ENCODE assay signal across 8 cellular contexts in genomic region chr6:32622545-32623401, GRCh38. TPM values are rescaled to one million over a fixed set of nuclear protein-coding genes. Genes with fewer than 3 reads are reported as not detected.
DNase-seq lines count a peak whose midpoint lies in the region; ATAC-seq and TF ChIP-seq lines count a peak whose summit lies in the region.

No MANE protein-coding gene starts in this region.

- DNase-seq in chondrocyte (ENCODE audit: low spot score) (no peak), mucosa of descending colon (peak in 2 of 3 donors; percentile 50 to 66), middle frontal gyrus (ENCODE audit: extremely low spot score, low spot score) (no peak), cerebellar cortex (ENCODE audit: low spot score) (no peak)

- no peaks in the 10 kb centered on the region for H4K20me1 ChIP-seq in DOHH2 (ENCODE audit: control insufficient read depth, insufficient read depth, low read depth, low read length)

- peaks cover 6% of the 10 kb centered on the region for H3K36me3 Mint-ChIP-seq in T-helper 1 cell treated with Interleukin-12 subunit alpha and Interleukin-12 subunit beta and Interleukin-4 antibody, amounts not matched to agents 30 μg/mL and 1 μg/mL, for 36 hours (ENCODE audit: low read depth)
- peaks cover 1% of the 10 kb centered on the region for H3K36me3 Mint-ChIP-seq in chondrocyte (ENCODE audit: low read depth)

- H3F3A ChIP-seq in DOHH2 (ENCODE audit: control insufficient read depth, insufficient read depth), result peaks cover 13% of the 10 kb centered on the region

- intact Hi-C loops in mucosa of descending colon (cut with DNase I, micrococcal nuclease), result no loop called here

- peak overlapping the region; percentile 96 for H3K27ac Mint-ChIP-seq in T-helper 1 cell treated with Interleukin-12 subunit alpha and Interleukin-12 subunit beta and Interleukin-4 antibody, amounts not matched to agents 30 μg/mL and 1 μg/mL, for 36 hours
- no peak overlapping the region for H3K27ac Mint-ChIP-seq in chondrocyte (ENCODE audit: unreplicated experiment)

- peaks cover 14% of the 10 kb centered on the region for H3K9me3 Mint-ChIP-seq in T-helper 1 cell treated with Interleukin-12 subunit alpha and Interleukin-12 subunit beta and Interleukin-4 antibody, amounts not matched to agents 30 μg/mL and 1 μg/mL, for 36 hours
- peaks cover 5% of the 10 kb centered on the region for H3K9me3 Mint-ChIP-seq in chondrocyte (ENCODE audit: low read depth)

- H3K79me2 ChIP-seq in DOHH2 (ENCODE audit: control insufficient read depth, low read length), result no peaks in the 10 kb centered on the region

- ATAC-seq in GM19463 (IDR thresholded peaks at IDR 0.05; ENCODE audit: unreplicated experiment), result peak; percentile 74
- peak; percentile 69 for ATAC-seq in HG03442 (IDR thresholded peaks at IDR 0.05; ENCODE audit: unreplicated experiment)
- ATAC-seq in mucosa of descending colon, result peak; percentile 91

- peak overlapping the region; percentile 89 for H3K4me2 ChIP-seq in DOHH2 (ENCODE audit: low read length)

- H3K27me3 ChIP-seq in DOHH2 (ENCODE audit: control insufficient read depth, low read length), result no peaks in the 10 kb centered on the region

- H3K4me3 Mint-ChIP-seq in T-helper 1 cell treated with Interleukin-12 subunit alpha and Interleukin-12 subunit beta and Interleukin-4 antibody, amounts not matched to agents 30 μg/mL and 1 μg/mL, for 36 hours, result peak overlapping the region; percentile 49
- H3K4me3 Mint-ChIP-seq in chondrocyte (ENCODE audit: unreplicated experiment), result no peak overlapping the region

- peaks cover 41% of the 10 kb centered on the region for H3K4me1 Mint-ChIP-seq in T-helper 1 cell treated with Interleukin-12 subunit alpha and Interleukin-12 subunit beta and Interleukin-4 antibody, amounts not matched to agents 30 μg/mL and 1 μg/mL, for 36 hours (ENCODE audit: low read depth)
- H3K4me1 Mint-ChIP-seq in chondrocyte (ENCODE audit: low read depth), result no peaks in the 10 kb centered on the region

- no peaks in the 10 kb centered on the region for H3K27me3 Mint-ChIP-seq in T-helper 1 cell treated with Interleukin-12 subunit alpha and Interleukin-12 subunit beta and Interleukin-4 antibody, amounts not matched to agents 30 μg/mL and 1 μg/mL, for 36 hours (ENCODE audit: low read depth)
- peaks cover 3% of the 10 kb centered on the region for H3K27me3 Mint-ChIP-seq in chondrocyte (ENCODE audit: low read depth)

- H3K4me3 ChIP-seq in DOHH2 (ENCODE audit: low read length) (peak overlapping the region; percentile 68), mucosa of descending colon (no peak overlapping the region)

- H3K9me2 ChIP-seq in DOHH2 (replicated peaks; ENCODE audit: control insufficient read depth, low read length), result no peaks in the 10 kb centered on the region

- no peaks in the 10 kb centered on the region; the same call in 1 of the 2 replicates for H3K9me3 ChIP-seq in DOHH2 (ENCODE audit: control insufficient read depth, insufficient read depth, low read length)
- no peaks in the 10 kb centered on the region for H3K9me3 ChIP-seq in mucosa of descending colon

- H3K36me3 ChIP-seq in DOHH2 (ENCODE audit: control insufficient read depth, low read length) (no peaks in the 10 kb centered on the region), mucosa of descending colon (ENCODE audit: low read depth) (no peaks in the 10 kb centered on the region)

- peak; percentile 88 for TF ChIP-seq CTCF in DOHH2 (IDR thresholded peaks at IDR 0.05; ENCODE audit: low read depth, low read length, poor library complexity, severe bottlenecking)
- TF ChIP-seq CTCF in chondrocyte (IDR thresholded peaks at IDR 0.05), result peak; percentile 70
- peak; percentile 31 for TF ChIP-seq CTCF in mucosa of descending colon (IDR thresholded peaks at IDR 0.05)

- H3K4me1 ChIP-seq in DOHH2 (ENCODE audit: control insufficient read depth, low read length) (peaks cover 70% of the 10 kb centered on the region), mucosa of descending colon (ENCODE audit: low read depth) (no peaks in the 10 kb centered on the region)

- peak overlapping the region; percentile 95 for H3K27ac ChIP-seq in DOHH2 (ENCODE audit: low read depth, low read length)

RNA-seq across cellular contexts. Expression of gene HLA-DQA1, which starts 14.4 kb away (rescaled TPM):
- not detected in 3 replicates for total RNA-seq in chondrocyte
- 10 to 100 TPM in 2 of 3 donors, 1 to 10 TPM in 1; 9.9 to 36.2 (median 24.1) TPM for total RNA-seq in mucosa of descending colon

RNA-seq across cellular contexts. Expression of gene HLA-DRB1, which starts 33.1 kb away (rescaled TPM):
- not detected in 3 replicates for total RNA-seq in chondrocyte
- 100 to 1,000 TPM in 1 of 3 donors, 10 to 100 TPM in 2; 26.9 to 169 (median 89.6) TPM for total RNA-seq in mucosa of descending colon

RNA-seq across cellular contexts. Expression of gene HLA-DQB1, which starts 43.7 kb away (rescaled TPM):
- total RNA-seq in chondrocyte, result not detected in 3 replicates
- total RNA-seq in mucosa of descending colon, result 10 to 100 TPM in 2 of 3 donors, 1 to 10 TPM in 1; 4.7 to 18.6 (median 14.9) TPM

Comparison
In these comparisons a context has a peak if more than half of its experiments do, and no peak if none do; other contexts are left out.
1. CTCF ChIP-seq: peak in every context shown above with its lines; median percentile 88 in DOHH2; 70 in chondrocyte; 31 in mucosa of descending colon.
2. DNase-seq: peak in mucosa of descending colon (2 of 3); none in chondrocyte (single experiment), middle frontal gyrus (single experiment) and cerebellar cortex (single experiment).
3. RNA of gene HLA-DQA1, which starts 14.4 kb away (total RNA-seq): 9.9 to 36.2 TPM in mucosa of descending colon; not detected in chondrocyte; every median in the first group is over 10 times any median in the second.
4. RNA of gene HLA-DRB1, which starts 33.1 kb away (total RNA-seq): 26.9 to 169 TPM in mucosa of descending colon; not detected in chondrocyte; every median in the first group is over 10 times any median in the second.
5. Peak in every context shown above with its lines, with median percentiles within 50 percentile points of each other: ATAC-seq.